7 cellular contexts compared by ENCODE assay signal in the genomic region with DNA sequence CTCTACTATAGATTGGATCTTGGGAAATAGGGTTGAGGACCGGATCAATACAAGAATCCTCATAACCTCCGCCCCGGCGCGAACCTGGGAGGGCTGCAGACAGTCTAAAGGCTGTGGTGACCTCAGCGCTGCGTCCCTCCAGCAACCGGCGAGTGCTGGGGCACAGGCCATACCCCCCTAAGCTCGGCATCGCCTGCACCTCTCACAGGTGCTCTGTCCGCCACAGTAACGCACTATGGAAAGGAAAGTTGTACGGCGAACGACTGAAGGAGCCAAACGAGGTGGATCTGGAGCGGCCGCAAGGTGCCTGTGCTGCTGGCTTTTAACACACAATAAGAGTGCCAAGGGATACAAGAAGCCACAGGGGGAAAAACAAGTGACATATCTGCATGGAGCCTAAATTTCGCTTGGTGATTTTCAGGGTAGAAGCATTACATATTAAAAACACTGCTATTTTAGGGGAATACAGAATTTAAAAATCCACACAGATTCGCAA. TPM values are rescaled to one million over a fixed set of nuclear protein-coding genes. Genes with fewer than 3 reads are reported as not detected.
DNase-seq lines count a peak whose midpoint lies in the region; ATAC-seq and TF ChIP-seq lines count a peak whose summit lies in the region.

No MANE protein-coding gene starts in this region.

- H3K9me3 ChIP-seq in trophoblast cell (ENCODE audit: insufficient read depth, low read depth, low read length), result no peaks in the 10 kb centered on the region

- peak overlapping the region; percentile 70 for H3K4me2 ChIP-seq in trophoblast cell (ENCODE audit: low read length)

- no CpG with 5 or more reads among the region's 21 CpGs for WGBS in trophoblast cell (ENCODE audit: extremely low coverage, insufficient coverage, insufficient read length)

- no peak overlapping the region for H3K27ac Mint-ChIP-seq in activated T-cell treated with anti-CD3 and anti-CD28 coated beads, Interleukin-2, amount 50 U/mL, for 24 hours

- H3K14ac ChIP-seq in trophoblast cell (ENCODE audit: low read length), result peak overlapping the region; percentile 34

- H2AFZ ChIP-seq in trophoblast cell (ENCODE audit: insufficient read depth, low read length, poor library complexity), result peak overlapping the region; percentile 18

- CTCF ChIA-PET in HEK293T (lab: Yijun Ruan, JAX), result interaction anchor here (0.9 to 3.7 kb wide), 8 partner anchors 8 to 158 kb away, joined by 3 to 18 read pairs (median 5); no protein-coding TSS in a partner anchor

- H3K18ac ChIP-seq in trophoblast cell (ENCODE audit: low read length), result peak overlapping the region; percentile 24

- peak overlapping the region; percentile 93 for H2BK5ac ChIP-seq in trophoblast cell (ENCODE audit: low read depth, low read length, poor library complexity)

- peak overlapping the region; percentile 6 for H2AK5ac ChIP-seq in trophoblast cell (ENCODE audit: low read length)

- H3K4me3 ChIP-seq in fibroblast of villous mesenchyme (ENCODE audit: low read depth, low read length) (peak overlapping the region; percentile 76), trophoblast cell (ENCODE audit: low read depth, low read length) (peak overlapping the region; percentile 81)

- H4K8ac ChIP-seq in trophoblast cell (ENCODE audit: low read depth, low read length), result peak overlapping the region; percentile 93

- no peak for TF ChIP-seq CTCF in GM13976 (IDR thresholded peaks at IDR 0.05; ENCODE audit: borderline replicate concordance, control extremely low read depth, extremely low read depth, insufficient read depth, missing control alignments)
- TF ChIP-seq CTCF in fibroblast of villous mesenchyme (IDR thresholded peaks at IDR 0.05; ENCODE audit: insufficient read depth, low read depth, low read length), result no peak

- peaks cover 23 to 29% of the 10 kb centered on the region in 2 experiments for H3K4me1 ChIP-seq in trophoblast cell (ENCODE audit: control insufficient read depth in 1 of 2, insufficient read depth in 2 of 2, low read length in 2 of 2)

- H3K27me3 ChIP-seq in trophoblast cell (ENCODE audit: insufficient read depth, low read length), result no peaks in the 10 kb centered on the region

- peak overlapping the region; percentile 40 for H2BK120ac ChIP-seq in trophoblast cell (ENCODE audit: insufficient read depth, low read length, poor library complexity)

- H3K9ac ChIP-seq in trophoblast cell (ENCODE audit: low read length), result peak overlapping the region; percentile 2

- POLR2A ChIA-PET in HEK293T (lab: Yijun Ruan, JAX), result interaction anchor here (0.8 to 4.5 kb wide), 28 partner anchors 9 to 340 kb away, joined by 3 to 35 read pairs (median 7); partner anchors contain the start of genes KCNC4 and SLC16A4

- H3K36me3 ChIP-seq in trophoblast cell (ENCODE audit: control insufficient read depth in 1 of 2, insufficient read depth in 2 of 2, low read length in 2 of 2), result peaks cover 16% of the 10 kb centered on the region in 2 experiments

- no peak for ATAC-seq in HG03565 (IDR thresholded peaks at IDR 0.05; ENCODE audit: unreplicated experiment)

- no peak overlapping the region for H3K23ac ChIP-seq in trophoblast cell (ENCODE audit: low read length)

- peak overlapping the region; percentile 17 for H4K12ac ChIP-seq in trophoblast cell (ENCODE audit: low read depth, low read length)

- no peaks in the 10 kb centered on the region for H3K27me3 Mint-ChIP-seq in activated T-cell treated with anti-CD3 and anti-CD28 coated beads, Interleukin-2, amount 50 U/mL, for 24 hours

- peaks cover 47% of the 10 kb centered on the region for H3K4me1 Mint-ChIP-seq in activated T-cell treated with anti-CD3 and anti-CD28 coated beads, Interleukin-2, amount 50 U/mL, for 24 hours (ENCODE audit: low read depth)

- peak overlapping the region; percentile 4 for H3K4ac ChIP-seq in trophoblast cell (ENCODE audit: low read depth, low read length)

- in situ Hi-C loops in GM13976 (cut with MboI; ENCODE audit: low sequenced_read_pairs, unreplicated experiment), result no loop called here

- H3K36me3 Mint-ChIP-seq in activated T-cell treated with anti-CD3 and anti-CD28 coated beads, Interleukin-2, amount 50 U/mL, for 24 hours (ENCODE audit: low read depth), result peaks cover 9% of the 10 kb centered on the region

- H4K91ac ChIP-seq in trophoblast cell (ENCODE audit: low read depth, low read length), result peak overlapping the region; percentile 73

- DNase-seq in GM13976 (ENCODE audit: low spot score) (peak; percentile 33), NCI-H748 (lab: John Stamatoyannopoulos, UW; ENCODE audit: unreplicated experiment) (peak; percentile 70), fibroblast of villous mesenchyme (ENCODE audit: low read depth) (no peak), trophoblast cell (no peak), HEK293T (ENCODE audit: extremely low spot score) (no peak)
- peak; percentile 74 for DNase-seq in activated T-cell treated with anti-CD3 and anti-CD28 coated beads, Interleukin-2, amount 50 U/mL, for 24 hours

- H2BK12ac ChIP-seq in trophoblast cell (ENCODE audit: low read length), result peak overlapping the region; percentile 19

- H3K4me3 Mint-ChIP-seq in activated T-cell treated with anti-CD3 and anti-CD28 coated beads, Interleukin-2, amount 50 U/mL, for 24 hours, result no peak overlapping the region

- peaks cover 21% of the 10 kb centered on the region for H3K79me1 ChIP-seq in trophoblast cell (ENCODE audit: low read length)

- H3K27ac ChIP-seq in trophoblast cell (ENCODE audit: low read depth, low read length), result peak overlapping the region; percentile 95

- H3K9me3 Mint-ChIP-seq in activated T-cell treated with anti-CD3 and anti-CD28 coated beads, Interleukin-2, amount 50 U/mL, for 24 hours, result no peaks in the 10 kb centered on the region

- peaks cover 35% of the 10 kb centered on the region for H3K79me2 ChIP-seq in trophoblast cell (ENCODE audit: control insufficient read depth, insufficient read depth, low read length, poor library complexity)

TF ChIP-seq in HEK293T, 16 proteins besides CTCF, POLR2A, EP300 and RAD21:
- TF ChIP-seq L3MBTL2 (conservative IDR thresholded peaks at IDR 0.05) (no peak), TARDBP (IDR thresholded peaks at IDR 0.05) (no peak), NFRKB (IDR thresholded peaks at IDR 0.05) (no peak), FOXA1 (IDR thresholded peaks at IDR 0.05) (no peak), SP1 (IDR thresholded peaks at IDR 0.05) (no peak)

RNA-seq across cellular contexts. Expression of gene RBM15, which starts 1.4 kb away (rescaled TPM):
- 42.2 and 54.0 TPM in 2 replicates for total RNA-seq in fibroblast of villous mesenchyme
- 11.4 and 11.5 TPM in 2 replicates for polyA plus RNA-seq in trophoblast cell (2013)

RNA-seq across cellular contexts. Expression of gene SLC16A4, which starts 53.1 kb away (rescaled TPM):
- total RNA-seq in fibroblast of villous mesenchyme, result 73.4 and 241 TPM in 2 replicates
- polyA plus RNA-seq in trophoblast cell (2013), result 3.6 and 3.7 TPM in 2 replicates

Comparison
In these comparisons a context has a peak if more than half of its experiments do, and no peak if none do; other contexts are left out.
1. DNase-seq: peak in GM13976 (single experiment), NCI-H748 (single experiment) and activated T-cell treated with anti-CD3 and anti-CD28 coated beads, Interleukin-2, amount 50 U/mL, for 24 hours (single experiment); none in fibroblast of villous mesenchyme (single experiment), trophoblast cell (0 of 2) and HEK293T (single experiment).